ENCODE assay signal across 11 cellular contexts in the genomic region with DNA sequence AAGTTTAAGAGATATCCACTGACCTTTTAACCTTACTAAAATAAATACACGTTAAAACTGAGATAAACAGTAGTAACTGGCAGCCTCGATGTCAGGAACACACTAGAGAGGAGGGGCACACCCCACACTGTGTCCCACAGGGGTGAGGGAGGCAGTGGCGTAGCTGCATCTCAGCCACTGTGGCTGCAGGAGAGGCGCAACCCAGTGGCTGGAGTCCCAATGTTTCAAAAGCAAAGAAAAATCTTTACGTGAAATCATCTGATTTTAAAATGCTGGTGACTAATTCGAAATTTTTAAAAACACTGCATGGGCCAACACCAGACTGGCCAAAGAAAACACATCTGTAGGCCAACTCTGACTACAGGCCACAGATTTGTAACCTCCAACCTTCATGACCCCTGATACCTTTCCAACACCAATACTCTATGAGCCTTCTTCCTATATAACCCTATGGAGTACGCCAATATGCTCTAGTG. TPM values are rescaled to one million over a fixed set of nuclear protein-coding genes. Genes with fewer than 3 reads are reported as not detected.
DNase-seq lines count a peak whose midpoint lies in the region; ATAC-seq and TF ChIP-seq lines count a peak whose summit lies in the region.
"Had no signal": no experiment of that assay in that cellular context is flagged by ENCODE, and none has a peak within 500 bp of the region (broad histone marks: within the 10 kb centered on the region; RNA-seq: fewer than 3 reads in every experiment).

No MANE protein-coding gene starts in this region.

- peaks cover 15 to 17% of the 10 kb centered on the region in 2 donors for H3K4me1 ChIP-seq in lung (ENCODE audit: control insufficient read depth in 2 of 2, insufficient read depth in 2 of 2, low read length in 2 of 2)
- peaks cover 23 to 45% (median 28%) of the 10 kb centered on the region in 4 donors for H3K4me1 ChIP-seq in upper lobe of left lung
- H3K4me1 ChIP-seq in endodermal cell (ENCODE audit: control insufficient read depth, insufficient read depth, low read length): peaks cover 11% of the 10 kb centered on the region

- ATAC-seq in lung (ENCODE audit: insufficient read depth, low FRiP score): peak; percentile 12
- ATAC-seq in upper lobe of left lung (ENCODE audit: low FRiP score in 2 of 2): peak in 1 of 2 donors; percentile 78
- no peak for ATAC-seq in HG03108 (IDR thresholded peaks at IDR 0.05; ENCODE audit: unreplicated experiment)
- ATAC-seq in GM21528 (IDR thresholded peaks at IDR 0.05; ENCODE audit: low FRiP score, unreplicated experiment): no peak
- ATAC-seq: naive thymus-derived CD4-positive, alpha-beta T cell had no signal

- H3K4me3 Mint-ChIP-seq in endothelial cell (ENCODE audit: unreplicated experiment) (peak overlapping the region; percentile 44), endodermal cell (no peak overlapping the region)
- H3K4me3 Mint-ChIP-seq: naive thymus-derived CD4-positive, alpha-beta T cell had no signal

- H3K27ac ChIP-seq in lung (ENCODE audit: low read depth in 1 of 2, low read length in 1 of 2) (peak overlapping the region; percentile 66 to 85), upper lobe of left lung (peak overlapping the region; percentile 7 to 52 (median 19)), endodermal cell (ENCODE audit: low read depth, low read length) (no peak overlapping the region)

- TF ChIP-seq POLR2A in upper lobe of left lung (IDR thresholded peaks at IDR 0.05): no peak

- DNase-seq in M059J (ENCODE audit: low read depth): peak; percentile 83
- DNase-seq in endothelial cell (ENCODE audit: low spot score): no peak
- no peak for DNase-seq in lung (ENCODE audit: low spot score)
- DNase-seq in upper lobe of left lung: no peak
- DNase-seq in activated effector memory CD4-positive, alpha-beta T cell treated with anti-CD3 and anti-CD28 coated beads, Interleukin-2, amount 50 U/mL, for 16 hours: no peak
- DNase-seq in endodermal cell: no peak
- DNase-seq: GF-D8; naive thymus-derived CD4-positive, alpha-beta T cell; NCI-H774 had no signal

- no peaks in the 10 kb centered on the region for H3K9me3 Mint-ChIP-seq in endothelial cell (ENCODE audit: unreplicated experiment)
- H3K9me3 Mint-ChIP-seq in endodermal cell: no peaks in the 10 kb centered on the region
- H3K9me3 Mint-ChIP-seq: naive thymus-derived CD4-positive, alpha-beta T cell had no signal

- peaks cover 13% of the 10 kb centered on the region for H3K36me3 Mint-ChIP-seq in endothelial cell (ENCODE audit: low read depth, unreplicated experiment)
- H3K36me3 Mint-ChIP-seq in endodermal cell (ENCODE audit: low read depth): peaks cover 14% of the 10 kb centered on the region

- H3K4me1 Mint-ChIP-seq in endothelial cell (ENCODE audit: unreplicated experiment) (peaks cover 40% of the 10 kb centered on the region), endodermal cell (peaks cover 34% of the 10 kb centered on the region)

- peaks cover 4% of the 10 kb centered on the region for H3K27me3 Mint-ChIP-seq in endothelial cell (ENCODE audit: unreplicated experiment)
- no peaks in the 10 kb centered on the region for H3K27me3 Mint-ChIP-seq in endodermal cell (ENCODE audit: insufficient read depth)
- H3K27me3 Mint-ChIP-seq: naive thymus-derived CD4-positive, alpha-beta T cell had no signal

- H3K27ac Mint-ChIP-seq in endothelial cell (ENCODE audit: unreplicated experiment) (peak overlapping the region; percentile 74), endodermal cell (no peak overlapping the region)

- TF ChIP-seq EP300 in upper lobe of left lung (IDR thresholded peaks at IDR 0.05): no peak

- H3K36me3 ChIP-seq in lung (ENCODE audit: control insufficient read depth in 2 of 2, insufficient read depth in 2 of 2, low read length in 2 of 2): peaks cover 2 to 4% of the 10 kb centered on the region in 2 donors
- no peaks in the 10 kb centered on the region for H3K36me3 ChIP-seq in upper lobe of left lung
- no peaks in the 10 kb centered on the region for H3K36me3 ChIP-seq in endodermal cell (ENCODE audit: control insufficient read depth, insufficient read depth, low read length)

- no peak overlapping the region for H3K9ac ChIP-seq in endodermal cell (ENCODE audit: extremely low read depth, low read length, poor library complexity, severe bottlenecking)

- H3K9me3 ChIP-seq in lung (ENCODE audit: control insufficient read depth in 2 of 2, insufficient read depth in 1 of 2, low read length in 1 of 2) (no peaks in the 10 kb centered on the region), upper lobe of left lung (no peaks in the 10 kb centered on the region), endodermal cell (ENCODE audit: control insufficient read depth, low read length) (no peaks in the 10 kb centered on the region)

- no peak overlapping the region for H3K4me3 ChIP-seq in lung
- H3K4me3 ChIP-seq in upper lobe of left lung: no peak overlapping the region
- H3K4me3 ChIP-seq in endodermal cell (ENCODE audit: low read length): no peak overlapping the region

- no peak for TF ChIP-seq CTCF in endothelial cell (IDR thresholded peaks at IDR 0.05; ENCODE audit: unreplicated experiment)
- TF ChIP-seq CTCF in lung (IDR thresholded peaks at IDR 0.05; ENCODE audit: control extremely low read depth, extremely low read depth): no peak
- TF ChIP-seq CTCF in upper lobe of left lung (IDR thresholded peaks at IDR 0.05): no peak
- no peak for TF ChIP-seq CTCF in endodermal cell (conservative IDR thresholded peaks at IDR 0.05)

- no peaks in the 10 kb centered on the region for H3K27me3 ChIP-seq in lung (ENCODE audit: control insufficient read depth, insufficient read depth)
- H3K27me3 ChIP-seq in upper lobe of left lung: no peaks in the 10 kb centered on the region
- H3K27me3 ChIP-seq in endodermal cell (ENCODE audit: control insufficient read depth, insufficient read depth, low read length, poor library complexity, severe bottlenecking): no peaks in the 10 kb centered on the region

- WGBS in lung, 2 donors: 55 to 81% methylated on average over 7 of the region's 7 CpGs
- WGBS in upper lobe of left lung, 2 donors: 53 to 68% methylated on average over 7 of the region's 7 CpGs
- 88 to 90% methylated on average over 5 to 7 of the region's 7 CpGs for WGBS in endodermal cell (ENCODE audit: insufficient coverage in 1 of 2, insufficient read length in 1 of 2), 2 experiments

RNA-seq across cellular contexts. Expression of gene TRAM2, which starts 54.7 kb away (rescaled TPM):
- total RNA-seq in M059J (2014; rRNA removed; shearing (Covaris generic)): 116 and 176 TPM in 2 replicates
- total RNA-seq in endothelial cell (ENCODE audit: unreplicated experiment): 29.4 TPM
- 10 to 100 TPM; 15.5 to 33.4 TPM for total RNA-seq in lung
- polyA plus RNA-seq in lung: 10 to 100 TPM in 1 of 2 donors, 1 to 10 TPM in 1; 4.4 to 14.9 TPM
- 10 to 100 TPM in 5 of 6 donors, 1 to 10 TPM in 1; 9.4 to 26.8 (median 14.3) TPM for total RNA-seq in upper lobe of left lung
- 10 to 100 TPM; 16.9 to 20.5 TPM for total RNA-seq in endodermal cell
- polyA plus RNA-seq in endodermal cell (2013, experiment 1 of 2): 13.4 TPM
- polyA plus RNA-seq in endodermal cell (2013, experiment 2 of 2): 13.2 TPM
